8 cellular contexts compared by ENCODE assay signal in genomic region chr1:73674945-73675561, GRCh38.
DNase-seq lines count a peak whose midpoint lies in the region; ATAC-seq and TF ChIP-seq lines count a peak whose summit lies in the region.

No MANE protein-coding gene starts in this region.

- H3K27ac ChIP-seq in right lobe of liver: no peak overlapping the region

- DNase-seq in DMS53 treated with DMSO at 0.1 percent for 48 hours (lab: John Stamatoyannopoulos, UW; ENCODE audit: unreplicated experiment) (peak; percentile 67), H7 (peak; percentile 6), NCI-H1436 (lab: John Stamatoyannopoulos, UW) (peak; percentile 13), WTC11 (ENCODE audit: low spot score) (no peak), right lobe of liver (no peak), foreskin melanocyte (no peak)

- intact Hi-C loops in right lobe of liver (cut with DNase I): no loop called here

- H3K9me3 Mint-ChIP-seq in WTC11: peaks cover 4% of the 10 kb centered on the region; the same call in 1 of the 2 replicates

- CTCF ChIA-PET in WTC11 (lab: Charles Lee): interaction anchor here (1.0 to 1.6 kb wide), 2 partner anchors 10 to 950 kb away, joined by 4 to 8 read pairs; no protein-coding TSS in a partner anchor

- H3K27me3 ChIP-seq in H7 (ENCODE audit: control insufficient read depth, insufficient read depth, low read length): no peaks in the 10 kb centered on the region
- H3K27me3 ChIP-seq in right lobe of liver: no peaks in the 10 kb centered on the region

- H3K36me3 ChIP-seq in H7 (replicated peaks; ENCODE audit: control insufficient read depth, insufficient read depth, low read length) (no peaks in the 10 kb centered on the region), right lobe of liver (no peaks in the 10 kb centered on the region)

- no peaks in the 10 kb centered on the region for H3K4me1 Mint-ChIP-seq in WTC11

- no peaks in the 10 kb centered on the region for H3K36me3 Mint-ChIP-seq in WTC11

- H3K9me3 ChIP-seq in right lobe of liver: no peaks in the 10 kb centered on the region

- no peaks in the 10 kb centered on the region for H3K27me3 Mint-ChIP-seq in WTC11 (ENCODE audit: low read depth)

- no peak overlapping the region for H3K4me3 Mint-ChIP-seq in WTC11

- WGBS in right lobe of liver (ENCODE audit: insufficient coverage, low coverage, low lambda C conversion rate, missing lambda C conversion rate): 2% methylated on average over 2 of the region's 2 CpGs

- peak; percentile 32; the same call in 1 of the 2 replicates for TF ChIP-seq CTCF in WTC11 (IDR thresholded peaks at IDR 0.05)
- peak; percentile 46 to 57 (median 53) for TF ChIP-seq CTCF in right lobe of liver (IDR thresholded peaks at IDR 0.05)

- POLR2A ChIA-PET in WTC11 (lab: Charles Lee): no interaction called here

- ATAC-seq in WTC11 (peak; percentile 60), right lobe of liver (peak; percentile 49 to 67 (median 58)), GM21526 (IDR thresholded peaks at IDR 0.05; ENCODE audit: low FRiP score, unreplicated experiment) (no peak), HG03095 (IDR thresholded peaks at IDR 0.05; ENCODE audit: unreplicated experiment) (no peak)

- no peak overlapping the region for H3K4me3 ChIP-seq in H7 (ENCODE audit: insufficient read depth, low read depth, low read length)
- no peak overlapping the region for H3K4me3 ChIP-seq in right lobe of liver

- no peaks in the 10 kb centered on the region for H3K4me1 ChIP-seq in right lobe of liver

- H3K27ac Mint-ChIP-seq in WTC11: no peak overlapping the region

- no peak for TF ChIP-seq POLR2A in right lobe of liver (IDR thresholded peaks at IDR 0.05)

TF ChIP-seq in WTC11, 78 proteins besides CTCF, POLR2A, EP300 and RAD21 (continues in another document):
- no peak for TF ChIP-seq ATF3 (CRISPR knock-in tag; conservative IDR thresholded peaks at IDR 0.05)
- TF ChIP-seq, protein P1, sequence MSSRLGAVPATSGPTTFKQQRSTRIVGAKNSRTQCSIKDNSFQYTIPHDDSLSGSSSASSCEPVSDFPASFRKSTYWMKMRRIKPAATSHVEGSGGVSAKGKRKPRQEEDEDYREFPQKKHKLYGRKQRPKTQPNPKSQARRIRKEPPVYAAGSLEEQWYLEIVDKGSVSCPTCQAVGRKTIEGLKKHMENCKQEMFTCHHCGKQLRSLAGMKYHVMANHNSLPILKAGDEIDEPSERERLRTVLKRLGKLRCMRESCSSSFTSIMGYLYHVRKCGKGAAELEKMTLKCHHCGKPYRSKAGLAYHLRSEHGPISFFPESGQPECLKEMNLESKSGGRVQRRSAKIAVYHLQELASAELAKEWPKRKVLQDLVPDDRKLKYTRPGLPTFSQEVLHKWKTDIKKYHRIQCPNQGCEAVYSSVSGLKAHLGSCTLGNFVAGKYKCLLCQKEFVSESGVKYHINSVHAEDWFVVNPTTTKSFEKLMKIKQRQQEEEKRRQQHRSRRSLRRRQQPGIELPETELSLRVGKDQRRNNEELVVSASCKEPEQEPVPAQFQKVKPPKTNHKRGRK (CRISPR knock-in tag; IDR thresholded peaks at IDR 0.05; ENCODE audit: borderline replicate concordance): no peak
- TF ChIP-seq ZSCAN18 (CRISPR knock-in tag; IDR thresholded peaks at IDR 0.05): no peak
- TF ChIP-seq, protein P2, sequence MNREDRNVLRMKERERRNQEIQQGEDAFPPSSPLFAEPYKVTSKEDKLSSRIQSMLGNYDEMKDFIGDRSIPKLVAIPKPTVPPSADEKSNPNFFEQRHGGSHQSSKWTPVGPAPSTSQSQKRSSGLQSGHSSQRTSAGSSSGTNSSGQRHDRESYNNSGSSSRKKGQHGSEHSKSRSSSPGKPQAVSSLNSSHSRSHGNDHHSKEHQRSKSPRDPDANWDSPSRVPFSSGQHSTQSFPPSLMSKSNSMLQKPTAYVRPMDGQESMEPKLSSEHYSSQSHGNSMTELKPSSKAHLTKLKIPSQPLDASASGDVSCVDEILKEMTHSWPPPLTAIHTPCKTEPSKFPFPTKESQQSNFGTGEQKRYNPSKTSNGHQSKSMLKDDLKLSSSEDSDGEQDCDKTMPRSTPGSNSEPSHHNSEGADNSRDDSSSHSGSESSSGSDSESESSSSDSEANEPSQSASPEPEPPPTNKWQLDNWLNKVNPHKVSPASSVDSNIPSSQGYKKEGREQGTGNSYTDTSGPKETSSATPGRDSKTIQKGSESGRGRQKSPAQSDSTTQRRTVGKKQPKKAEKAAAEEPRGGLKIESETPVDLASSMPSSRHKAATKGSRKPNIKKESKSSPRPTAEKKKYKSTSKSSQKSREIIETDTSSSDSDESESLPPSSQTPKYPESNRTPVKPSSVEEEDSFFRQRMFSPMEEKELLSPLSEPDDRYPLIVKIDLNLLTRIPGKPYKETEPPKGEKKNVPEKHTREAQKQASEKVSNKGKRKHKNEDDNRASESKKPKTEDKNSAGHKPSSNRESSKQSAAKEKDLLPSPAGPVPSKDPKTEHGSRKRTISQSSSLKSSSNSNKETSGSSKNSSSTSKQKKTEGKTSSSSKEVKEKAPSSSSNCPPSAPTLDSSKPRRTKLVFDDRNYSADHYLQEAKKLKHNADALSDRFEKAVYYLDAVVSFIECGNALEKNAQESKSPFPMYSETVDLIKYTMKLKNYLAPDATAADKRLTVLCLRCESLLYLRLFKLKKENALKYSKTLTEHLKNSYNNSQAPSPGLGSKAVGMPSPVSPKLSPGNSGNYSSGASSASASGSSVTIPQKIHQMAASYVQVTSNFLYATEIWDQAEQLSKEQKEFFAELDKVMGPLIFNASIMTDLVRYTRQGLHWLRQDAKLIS (CRISPR knock-in tag; IDR thresholded peaks at IDR 0.05; ENCODE audit: borderline replicate concordance): no peak
- no peak for TF ChIP-seq ZNF219 (CRISPR knock-in tag; IDR thresholded peaks at IDR 0.05; ENCODE audit: borderline replicate concordance)
- no peak for TF ChIP-seq NR3C1 (CRISPR knock-in tag; conservative IDR thresholded peaks at IDR 0.05; ENCODE audit: low read depth)
- no peak for TF ChIP-seq ZNF138 (CRISPR knock-in tag; conservative IDR thresholded peaks at IDR 0.05)
- no peak for TF ChIP-seq SP1 (CRISPR knock-in tag; conservative IDR thresholded peaks at IDR 0.05)
- TF ChIP-seq E2F4 (CRISPR knock-in tag; IDR thresholded peaks at IDR 0.05; ENCODE audit: borderline replicate concordance, low read depth): no peak
- TF ChIP-seq, protein P3, sequence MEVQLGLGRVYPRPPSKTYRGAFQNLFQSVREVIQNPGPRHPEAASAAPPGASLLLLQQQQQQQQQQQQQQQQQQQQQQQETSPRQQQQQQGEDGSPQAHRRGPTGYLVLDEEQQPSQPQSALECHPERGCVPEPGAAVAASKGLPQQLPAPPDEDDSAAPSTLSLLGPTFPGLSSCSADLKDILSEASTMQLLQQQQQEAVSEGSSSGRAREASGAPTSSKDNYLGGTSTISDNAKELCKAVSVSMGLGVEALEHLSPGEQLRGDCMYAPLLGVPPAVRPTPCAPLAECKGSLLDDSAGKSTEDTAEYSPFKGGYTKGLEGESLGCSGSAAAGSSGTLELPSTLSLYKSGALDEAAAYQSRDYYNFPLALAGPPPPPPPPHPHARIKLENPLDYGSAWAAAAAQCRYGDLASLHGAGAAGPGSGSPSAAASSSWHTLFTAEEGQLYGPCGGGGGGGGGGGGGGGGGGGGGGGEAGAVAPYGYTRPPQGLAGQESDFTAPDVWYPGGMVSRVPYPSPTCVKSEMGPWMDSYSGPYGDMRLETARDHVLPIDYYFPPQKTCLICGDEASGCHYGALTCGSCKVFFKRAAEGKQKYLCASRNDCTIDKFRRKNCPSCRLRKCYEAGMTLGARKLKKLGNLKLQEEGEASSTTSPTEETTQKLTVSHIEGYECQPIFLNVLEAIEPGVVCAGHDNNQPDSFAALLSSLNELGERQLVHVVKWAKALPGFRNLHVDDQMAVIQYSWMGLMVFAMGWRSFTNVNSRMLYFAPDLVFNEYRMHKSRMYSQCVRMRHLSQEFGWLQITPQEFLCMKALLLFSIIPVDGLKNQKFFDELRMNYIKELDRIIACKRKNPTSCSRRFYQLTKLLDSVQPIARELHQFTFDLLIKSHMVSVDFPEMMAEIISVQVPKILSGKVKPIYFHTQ (CRISPR knock-in tag; IDR thresholded peaks at IDR 0.05): no peak
- TF ChIP-seq IRF2 (CRISPR knock-in tag; IDR thresholded peaks at IDR 0.05; ENCODE audit: borderline replicate concordance, low read depth): no peak
- TF ChIP-seq SMAD3 (CRISPR knock-in tag; IDR thresholded peaks at IDR 0.05; ENCODE audit: borderline replicate concordance): no peak

Comparison
In these comparisons a context has a peak if more than half of its experiments do, and no peak if none do; other contexts are left out.
1. DNase-seq: peak in DMS53 treated with DMSO at 0.1 percent for 48 hours (single experiment), H7 (single experiment) and NCI-H1436 (single experiment); none in WTC11 (single experiment), right lobe of liver (0 of 3) and foreskin melanocyte (single experiment).
2. ATAC-seq: peak in WTC11 (single experiment) and right lobe of liver (4 of 4); none in GM21526 (single experiment) and HG03095 (single experiment).